In genomic region chr2:73759287-73759764, GRCh38 we compare ENCODE assay signal across 2 cellular contexts.
TF ChIP-seq lines count a peak whose summit lies in the region.

No MANE protein-coding gene starts in this region.

TF ChIP-seq in SK-N-SH, 30 proteins besides CTCF, POLR2A, EP300 and RAD21:
- TF ChIP-seq ELF1 (IDR thresholded peaks at IDR 0.05) = no peak
- peak; percentile 38; the same call in 1 of the 2 replicates for TF ChIP-seq PBX3 (IDR thresholded peaks at IDR 0.05)
- TF ChIP-seq FOXM1 (IDR thresholded peaks at IDR 0.05; ENCODE audit: low read depth) = no peak
- no peak for TF ChIP-seq YY1 (IDR thresholded peaks at IDR 0.05; ENCODE audit: low read depth)
- TF ChIP-seq FOXJ3 (CRISPR knock-in tag; IDR thresholded peaks at IDR 0.05) = no peak
- no peak for TF ChIP-seq RFX5 (IDR thresholded peaks at IDR 0.05; ENCODE audit: low read length)
- peak; percentile 38; the same call in 1 of the 2 replicates for TF ChIP-seq NFIC (IDR thresholded peaks at IDR 0.05; ENCODE audit: borderline replicate concordance)
- TF ChIP-seq TAF1 (IDR thresholded peaks at IDR 0.05; ENCODE audit: borderline replicate concordance, low read depth, low read length) = no peak
- TF ChIP-seq GATA2 (CRISPR knock-in tag; IDR thresholded peaks at IDR 0.05) = no peak
- TF ChIP-seq FOSL2 (IDR thresholded peaks at IDR 0.05; ENCODE audit: borderline replicate concordance, low read depth) = no peak
- peak; percentile 44 for TF ChIP-seq TCF12 (IDR thresholded peaks at IDR 0.05)
- TF ChIP-seq RCOR1 (IDR thresholded peaks at IDR 0.05; ENCODE audit: low read length) = no peak
- no peak for TF ChIP-seq SMC3 (IDR thresholded peaks at IDR 0.05; ENCODE audit: low read depth, low read length)
- TF ChIP-seq MEF2A (IDR thresholded peaks at IDR 0.05; ENCODE audit: borderline replicate concordance, low read depth) = peak; percentile 58
- TF ChIP-seq CHD2 (IDR thresholded peaks at IDR 0.05; ENCODE audit: low read length, partially characterized antibody) = no peak
- no peak for TF ChIP-seq TEAD4 (IDR thresholded peaks at IDR 0.05; ENCODE audit: borderline replicate concordance, insufficient read depth)

TF ChIP-seq in HEK293T, 16 proteins besides CTCF, POLR2A, EP300 and RAD21:
- TF ChIP-seq CTBP1 (IDR thresholded peaks at IDR 0.05; ENCODE audit: borderline replicate concordance) (no peak), FOXA1 (IDR thresholded peaks at IDR 0.05) (no peak), PKNOX1 (IDR thresholded peaks at IDR 0.05) (no peak), ELF4 (IDR thresholded peaks at IDR 0.05) (no peak), SP1 (IDR thresholded peaks at IDR 0.05) (no peak)
